ENCODE assay signal across 17 cellular contexts in the genomic region with DNA sequence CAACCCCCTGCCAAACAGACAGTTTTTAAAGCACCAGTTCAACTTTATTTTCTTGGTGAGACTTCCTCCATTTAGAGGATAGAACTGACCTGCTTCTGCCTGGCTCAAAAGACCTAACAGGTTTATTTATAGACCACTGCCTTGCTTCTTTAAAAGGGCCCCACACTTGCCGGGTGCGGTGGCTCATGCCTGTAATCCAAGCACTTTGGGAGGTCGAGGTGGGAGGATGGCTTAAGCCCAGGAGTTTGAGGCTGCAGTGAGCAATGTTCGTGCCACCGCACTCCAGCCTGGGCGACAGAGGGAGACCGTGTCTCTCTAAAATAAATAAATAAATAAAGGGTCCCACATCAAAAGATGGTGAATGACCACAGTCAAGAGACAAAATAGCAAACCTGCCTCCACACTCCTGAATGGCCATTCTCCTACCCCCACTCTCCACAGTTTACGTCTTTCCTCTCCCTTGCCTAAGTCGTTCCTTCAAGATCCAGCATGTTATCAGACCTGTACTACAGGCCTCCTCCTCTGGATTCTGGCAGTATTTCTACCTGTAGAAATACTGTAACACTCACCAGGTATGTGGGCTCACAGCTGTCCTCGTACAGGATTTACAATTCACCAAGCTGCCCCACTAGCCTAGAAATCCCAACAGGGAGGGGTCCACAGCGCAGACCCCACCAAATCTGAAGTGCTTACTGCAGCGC.
DNase-seq lines count a peak whose midpoint lies in the region; ATAC-seq and TF ChIP-seq lines count a peak whose summit lies in the region.
"Had no signal": no experiment of that assay in that cellular context is flagged by ENCODE, and none has a peak within 500 bp of the region (broad histone marks: within the 10 kb centered on the region; RNA-seq: fewer than 3 reads in every experiment).

No MANE protein-coding gene starts in this region.

- CTCF ChIA-PET in T-cell (lab: Charles Lee) = interaction anchor here in 1 of 2 donors (0.5 to 0.6 kb wide), 2 partner anchors 17 to 336 kb away, joined by 3 read pairs; no protein-coding TSS in a partner anchor

- intact Hi-C loops in heart right ventricle (cut with DNase I) = loop anchor here in 1 of 10 donors (5.0 kb wide), 1 partner anchor 36 kb away; no protein-coding TSS in a partner anchor

- in situ Hi-C loops in HAP-1 (cut with MboI; ENCODE audit: low sequenced_read_pairs) = no loop called here

- no peak overlapping the region for H3K4me3 Mint-ChIP-seq in T-cell

- H3K27me3 ChIP-seq in HAP-1 (ENCODE audit: low read depth) = no peaks in the 10 kb centered on the region
- no peaks in the 10 kb centered on the region for H3K27me3 ChIP-seq in heart right ventricle
- H3K27me3 ChIP-seq in skeletal muscle tissue (ENCODE audit: control insufficient read depth in 3 of 3, insufficient read depth in 3 of 3, low read length in 3 of 3) = no peaks in the 10 kb centered on the region
- H3K27me3 ChIP-seq: adrenal gland, BE2C, colonic mucosa had no signal

- ATAC-seq in T-cell (replicated peaks in 1 of 4) (no peak), heart right ventricle (peak in 4 of 8 donors; percentile 48 to 63 (median 60)), GM18519 (IDR thresholded peaks at IDR 0.05; ENCODE audit: low FRiP score, unreplicated experiment) (no peak), HG03039 (IDR thresholded peaks at IDR 0.05; ENCODE audit: unreplicated experiment) (no peak), HG02870 (IDR thresholded peaks at IDR 0.05; ENCODE audit: unreplicated experiment) (no peak)

- WGBS in heart right ventricle, 2 donors = 57 to 71% methylated on average over 12 of the region's 12 CpGs

- peaks cover 19% of the 10 kb centered on the region for H3K4me1 ChIP-seq in HAP-1
- H3K4me1 ChIP-seq in heart right ventricle = peaks cover 4 to 60% (median 38%) of the 10 kb centered on the region in 9 donors
- H3K4me1 ChIP-seq in skeletal muscle tissue (ENCODE audit: control insufficient read depth in 3 of 3, insufficient read depth in 3 of 3, low read length in 3 of 3) = peaks cover 39 to 50% (median 39%) of the 10 kb centered on the region in 3 donors
- H3K4me1 ChIP-seq: BE2C, colonic mucosa had no signal

- H3K9ac ChIP-seq in skeletal muscle tissue (ENCODE audit: low read depth in 1 of 3, low read length in 3 of 3) = peak overlapping the region in 2 of 3 donors; percentile 33 to 63

- H3K36me3 ChIP-seq in HAP-1 (replicated peaks) = no peaks in the 10 kb centered on the region
- H3K36me3 ChIP-seq in heart right ventricle = peaks cover 0 to 31% (median 0%) of the 10 kb centered on the region in 9 donors
- peaks cover 0 to 2% (median 2%) of the 10 kb centered on the region in 3 donors for H3K36me3 ChIP-seq in skeletal muscle tissue (ENCODE audit: control insufficient read depth in 3 of 3, insufficient read depth in 3 of 3, low read length in 3 of 3)
- H3K36me3 ChIP-seq: adrenal gland, BE2C, colonic mucosa had no signal

- DNase-seq in HAP-1 (ENCODE audit: low spot score in 2 of 2) (peak; percentile 71 to 72), T-cell (no peak), heart right ventricle (no peak), RKO (ENCODE audit: low spot score) (no peak)
- DNase-seq: BE2C, colonic mucosa, DMS153, kidney, NCI-H187, NCI-H510A had no signal

- peaks cover 27 to 39% (median 37%) of the 10 kb centered on the region in 3 donors for H3K4me1 Mint-ChIP-seq in T-cell

- H3K36me3 Mint-ChIP-seq in T-cell = peaks cover 13% of the 10 kb centered on the region

- H3K9me3 ChIP-seq in HAP-1 = no peaks in the 10 kb centered on the region
- no peaks in the 10 kb centered on the region for H3K9me3 ChIP-seq in heart right ventricle
- no peaks in the 10 kb centered on the region for H3K9me3 ChIP-seq in skeletal muscle tissue (ENCODE audit: control insufficient read depth in 3 of 3, low read length in 3 of 3)
- H3K9me3 ChIP-seq: adrenal gland, BE2C, colonic mucosa had no signal

- POLR2A ChIA-PET in T-cell (lab: Charles Lee) = no interaction called here

- TF ChIP-seq CTCF in heart right ventricle (IDR thresholded peaks at IDR 0.05) = no peak

- peak overlapping the region; percentile 6 to 57 for H3K27ac Mint-ChIP-seq in T-cell
- H3K27ac Mint-ChIP-seq: activated T-helper 2 cell treated with anti-CD3 and anti-CD28 coated beads, Interferon-gamma antibody, Interleukin-2, Interleukin-4, amounts not matched to agents 10 μg/mL and 5 μg/mL and 100 μg/mL, durations not matched to agents 14 hours and 24 hours and 36 hours had no signal

- no peaks in the 10 kb centered on the region for H3K9me3 Mint-ChIP-seq in T-cell
- H3K9me3 Mint-ChIP-seq: activated T-helper 2 cell treated with anti-CD3 and anti-CD28 coated beads, Interferon-gamma antibody, Interleukin-2, Interleukin-4, amounts not matched to agents 10 μg/mL and 5 μg/mL and 100 μg/mL, durations not matched to agents 14 hours and 24 hours and 36 hours had no signal

- no peaks in the 10 kb centered on the region for H3K27me3 Mint-ChIP-seq in T-cell

- no peak overlapping the region for H3K4me3 ChIP-seq in HAP-1
- H3K4me3 ChIP-seq in heart right ventricle = no peak overlapping the region
- H3K4me3 ChIP-seq in skeletal muscle tissue (ENCODE audit: low read length in 3 of 3) = no peak overlapping the region
- H3K4me3 ChIP-seq: adrenal gland, colonic mucosa had no signal

- H3K27ac ChIP-seq in heart right ventricle (peak overlapping the region in 7 of 10 donors; percentile 19 to 67 (median 59)), skeletal muscle tissue (ENCODE audit: low read depth, low read length) (peak overlapping the region; percentile 48)
- H3K27ac ChIP-seq: colonic mucosa, VCaP had no signal

Comparison
In these comparisons a context has a peak if more than half of its experiments do, and no peak if none do; other contexts are left out.
1. DNase-seq: peak in HAP-1 (2 of 2); none in T-cell (0 of 34), heart right ventricle (0 of 2) and RKO (single experiment).